8 cellular contexts compared by ENCODE assay signal in the genomic region with DNA sequence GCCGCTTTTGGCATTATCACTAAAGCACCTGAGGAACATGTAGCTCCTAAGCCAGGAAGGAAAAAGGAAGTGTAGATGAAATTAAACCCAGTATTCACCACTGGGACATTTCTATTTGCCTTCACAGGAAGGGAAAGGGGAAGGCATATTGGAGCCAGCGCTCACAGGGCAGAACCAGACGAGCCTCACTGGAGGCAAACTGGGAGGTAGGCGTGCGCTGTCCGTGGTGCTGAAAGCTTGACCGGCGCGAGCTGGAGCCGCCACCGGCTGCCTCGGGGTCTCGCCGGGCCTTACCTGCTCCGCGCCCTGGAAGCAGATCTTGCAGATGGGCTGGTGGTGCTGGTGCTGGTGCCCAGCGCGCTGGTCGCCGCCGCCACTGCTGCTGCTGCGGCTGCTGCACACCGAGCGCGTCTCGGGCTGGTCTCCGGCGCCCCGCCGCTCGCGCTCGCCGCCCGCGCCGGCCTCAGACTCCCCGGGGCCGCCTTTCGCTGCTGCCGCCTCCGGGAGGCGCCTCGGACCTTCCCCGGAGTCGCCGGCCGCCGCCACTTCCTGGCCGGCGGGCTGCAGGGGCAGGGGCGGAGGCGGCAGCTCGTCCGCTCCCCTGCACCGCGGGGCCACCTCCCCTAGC. TPM values are rescaled to one million over a fixed set of nuclear protein-coding genes. Genes with fewer than 3 reads are reported as not detected.
DNase-seq lines count a peak whose midpoint lies in the region; ATAC-seq and TF ChIP-seq lines count a peak whose summit lies in the region.
"Had no signal": no experiment of that assay in that cellular context is flagged by ENCODE, and none has a peak within 500 bp of the region (broad histone marks: within the 10 kb centered on the region; RNA-seq: fewer than 3 reads in every experiment).

No MANE protein-coding gene starts in this region.

- H3K27ac ChIP-seq in HCT116 (ENCODE audit: low read depth, low read length) (no peak overlapping the region), adrenal gland (no peak overlapping the region), left ventricle myocardium inferior (replicated peaks) (no peak overlapping the region)
- H3K27ac ChIP-seq: SK-N-MC had no signal

- intact Hi-C loops in HCT116 (cut with micrococcal nuclease): no loop called here
- intact Hi-C loops in adrenal gland (cut with DNase I): no loop called here
- intact Hi-C loops in left ventricle myocardium inferior (cut with micrococcal nuclease): no loop called here
- intact Hi-C loops in posterior vena cava (cut with DNase I): no loop called here

- no peaks in the 10 kb centered on the region for H3K79me2 ChIP-seq in HCT116 (ENCODE audit: insufficient read depth, low read length)

- no peak for TF ChIP-seq POLR2A in HCT116 (IDR thresholded peaks at IDR 0.05; ENCODE audit: borderline replicate concordance, extremely low read depth, insufficient read depth, insufficient read length)
- no peak for TF ChIP-seq POLR2A in adrenal gland (IDR thresholded peaks at IDR 0.05)

- no peaks in the 10 kb centered on the region for H3K27me3 ChIP-seq in HCT116 (ENCODE audit: insufficient read depth, low read length)
- peaks cover 23% of the 10 kb centered on the region for H3K27me3 ChIP-seq in adrenal gland
- peaks cover 68% of the 10 kb centered on the region for H3K27me3 ChIP-seq in left ventricle myocardium inferior (ENCODE audit: low read depth)

- no peak overlapping the region for H3K9ac ChIP-seq in HCT116 (ENCODE audit: low read length)

- H3K9me2 ChIP-seq in HCT116 (ENCODE audit: insufficient read depth): no peaks in the 10 kb centered on the region

- H3K4me2 ChIP-seq in HCT116 (ENCODE audit: low read length): no peak overlapping the region

- no peaks in the 10 kb centered on the region for H3K4me1 ChIP-seq in HCT116 (ENCODE audit: control insufficient read depth in 1 of 2, insufficient read depth in 2 of 2, low read length in 2 of 2)
- no peaks in the 10 kb centered on the region for H3K4me1 ChIP-seq in adrenal gland (replicated peaks in 1 of 2)
- H3K4me1 ChIP-seq in left ventricle myocardium inferior: peaks cover 16% of the 10 kb centered on the region

- TF ChIP-seq CTCF in HCT116 (IDR thresholded peaks at IDR 0.05 in 2 of 3, conservative IDR thresholded peaks at IDR 0.05 in 1 of 3; ENCODE audit: borderline replicate concordance in 1 of 3, insufficient read depth in 1 of 3, low read depth in 2 of 3, low read length in 2 of 3): no peak
- no peak for TF ChIP-seq CTCF in adrenal gland (IDR thresholded peaks at IDR 0.05)
- peak; percentile 17 for TF ChIP-seq CTCF in left ventricle myocardium inferior (IDR thresholded peaks at IDR 0.05; ENCODE audit: borderline replicate concordance)

- TF ChIP-seq RAD21 in HCT116 (IDR thresholded peaks at IDR 0.05; ENCODE audit: low read depth): no peak

- CTCF ChIA-PET in HCT116 (lab: Charles Lee): no interaction called here

- RAD21 ChIA-PET in HCT116 (lab: Charles Lee; ENCODE audit: low non-redundant PET in 1 of 2, low total read pairs in 2 of 2, uncharacterized antibody in 2 of 2, unreplicated experiment in 2 of 2): no interaction called here

- H3K9me3 ChIP-seq in HCT116 (ENCODE audit: control insufficient read depth in 1 of 2, insufficient read depth in 1 of 2, low read depth in 1 of 2, low read length in 2 of 2) (peaks cover 0 to 3% of the 10 kb centered on the region in 2 experiments; a peak in 1 of 4 replicates), adrenal gland (replicated peaks in 1 of 3) (no peaks in the 10 kb centered on the region), left ventricle myocardium inferior (replicated peaks) (no peaks in the 10 kb centered on the region)

- WGBS in adrenal gland, 4 donors: 2 to 74% (median 5%) methylated on average over 1 to 57 of the region's 57 CpGs

- POLR2A ChIA-PET in HCT116 (lab: Charles Lee): no interaction called here

- ATAC-seq in HCT116 (no peak), HG03095 (IDR thresholded peaks at IDR 0.05; ENCODE audit: unreplicated experiment) (no peak), GM19324 (IDR thresholded peaks at IDR 0.05; ENCODE audit: low FRiP score, unreplicated experiment) (no peak)

- no peaks in the 10 kb centered on the region for H3K36me3 ChIP-seq in HCT116 (ENCODE audit: control insufficient read depth in 1 of 2, insufficient read depth in 2 of 2, low read length in 2 of 2)
- no peaks in the 10 kb centered on the region for H3K36me3 ChIP-seq in adrenal gland (replicated peaks in 1 of 2)
- H3K36me3 ChIP-seq in left ventricle myocardium inferior: no peaks in the 10 kb centered on the region

- DNase-seq in HCT116 (ENCODE audit: low read depth, low spot score) (no peak), NCI-H748 treated with DMSO at 0.1 percent for 48 hours (lab: John Stamatoyannopoulos, UW) (peak; percentile 86), adrenal gland (peak; percentile 81 to 86 (median 83)), left ventricle myocardium inferior (peak; percentile 77), posterior vena cava (ENCODE audit: low spot score) (peak; percentile 84)

- no peaks in the 10 kb centered on the region for H4K20me1 ChIP-seq in HCT116 (ENCODE audit: insufficient read depth)

- H3K4me3 ChIP-seq in HCT116 (replicated peaks in 1 of 2; ENCODE audit: low read depth in 1 of 2, low read length in 2 of 2) (no peak overlapping the region), adrenal gland (peak overlapping the region in 1 of 4 donors; percentile 52), left ventricle myocardium inferior (peak overlapping the region; percentile 67)
- H3K4me3 ChIP-seq: SK-N-MC had no signal

- BruUV-seq in HCT116 (replicated peaks; lab: Mats Ljungman, UMichigan): no TSS peak

- no peak overlapping the region for H2AFZ ChIP-seq in HCT116 (ENCODE audit: low read depth, low read length, poor library complexity, severe bottlenecking)

TF ChIP-seq in HCT116, 20 proteins besides CTCF, POLR2A, EP300 and RAD21:
- TF ChIP-seq SP1 (IDR thresholded peaks at IDR 0.05; ENCODE audit: low read depth) (no peak), ELF1 (IDR thresholded peaks at IDR 0.05; ENCODE audit: borderline replicate concordance, low read depth) (no peak)
- TF ChIP-seq, protein P1, sequence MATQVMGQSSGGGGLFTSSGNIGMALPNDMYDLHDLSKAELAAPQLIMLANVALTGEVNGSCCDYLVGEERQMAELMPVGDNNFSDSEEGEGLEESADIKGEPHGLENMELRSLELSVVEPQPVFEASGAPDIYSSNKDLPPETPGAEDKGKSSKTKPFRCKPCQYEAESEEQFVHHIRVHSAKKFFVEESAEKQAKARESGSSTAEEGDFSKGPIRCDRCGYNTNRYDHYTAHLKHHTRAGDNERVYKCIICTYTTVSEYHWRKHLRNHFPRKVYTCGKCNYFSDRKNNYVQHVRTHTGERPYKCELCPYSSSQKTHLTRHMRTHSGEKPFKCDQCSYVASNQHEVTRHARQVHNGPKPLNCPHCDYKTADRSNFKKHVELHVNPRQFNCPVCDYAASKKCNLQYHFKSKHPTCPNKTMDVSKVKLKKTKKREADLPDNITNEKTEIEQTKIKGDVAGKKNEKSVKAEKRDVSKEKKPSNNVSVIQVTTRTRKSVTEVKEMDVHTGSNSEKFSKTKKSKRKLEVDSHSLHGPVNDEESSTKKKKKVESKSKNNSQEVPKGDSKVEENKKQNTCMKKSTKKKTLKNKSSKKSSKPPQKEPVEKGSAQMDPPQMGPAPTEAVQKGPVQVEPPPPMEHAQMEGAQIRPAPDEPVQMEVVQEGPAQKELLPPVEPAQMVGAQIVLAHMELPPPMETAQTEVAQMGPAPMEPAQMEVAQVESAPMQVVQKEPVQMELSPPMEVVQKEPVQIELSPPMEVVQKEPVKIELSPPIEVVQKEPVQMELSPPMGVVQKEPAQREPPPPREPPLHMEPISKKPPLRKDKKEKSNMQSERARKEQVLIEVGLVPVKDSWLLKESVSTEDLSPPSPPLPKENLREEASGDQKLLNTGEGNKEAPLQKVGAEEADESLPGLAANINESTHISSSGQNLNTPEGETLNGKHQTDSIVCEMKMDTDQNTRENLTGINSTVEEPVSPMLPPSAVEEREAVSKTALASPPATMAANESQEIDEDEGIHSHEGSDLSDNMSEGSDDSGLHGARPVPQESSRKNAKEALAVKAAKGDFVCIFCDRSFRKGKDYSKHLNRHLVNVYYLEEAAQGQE (IDR thresholded peaks at IDR 0.05; ENCODE audit: low read depth): peak; percentile 55

RNA-seq across cellular contexts. Expression of a gene that starts 0.7 kb away (rescaled TPM):
- total RNA-seq in HCT116 (2021; ENCODE audit: unreplicated experiment): not detected
- not detected in 2 replicates for polyA plus RNA-seq in HCT116 (2012)
- total RNA-seq in adrenal gland: 1 to 10 TPM in 1 of 8 donors, under 1 TPM in 1, not detected in 6; 0.14 to 1.1 TPM
- 1 to 10 TPM in 1 of 3 donors, under 1 TPM in 2; 0.67 to 3.1 (median 0.90) TPM for polyA plus RNA-seq in adrenal gland
- total RNA-seq in left ventricle myocardium inferior: 6.7 TPM
- not detected for total RNA-seq in posterior vena cava
